Comparison of ENCODE assay signal across 20 cellular contexts in the genomic region with DNA sequence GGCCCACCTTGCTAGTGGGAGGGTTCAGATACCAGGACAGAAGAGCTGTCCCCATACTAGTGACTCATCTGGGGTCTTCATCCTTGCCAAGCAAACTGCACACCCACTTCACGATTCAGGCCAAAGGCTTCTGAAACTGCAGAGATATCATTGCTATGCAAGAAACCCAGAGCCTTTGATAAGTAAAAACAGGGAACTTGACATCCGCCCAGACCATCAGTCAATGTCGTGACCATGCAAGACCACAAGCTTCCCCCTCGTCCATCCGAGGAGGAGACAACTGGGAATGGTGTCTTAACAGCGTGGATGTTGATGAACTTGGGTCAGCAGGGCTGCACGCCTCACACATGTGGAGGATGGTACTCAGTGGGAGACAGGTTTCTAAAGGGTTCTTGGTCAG. TPM values are rescaled to one million over a fixed set of nuclear protein-coding genes. Genes with fewer than 3 reads are reported as not detected.
DNase-seq lines count a peak whose midpoint lies in the region; ATAC-seq lines count a peak whose summit lies in the region.
"Had no signal": no experiment of that assay in that cellular context is flagged by ENCODE, and none has a peak within 500 bp of the region (broad histone marks: within the 10 kb centered on the region; RNA-seq: fewer than 3 reads in every experiment).

No MANE protein-coding gene starts in this region.

- intact Hi-C loops in Right ventricle myocardium superior (cut with DNase I): no loop called here

- DNase-seq in LHCN-M2 (ENCODE audit: low read depth) (peak; percentile 52), UCSD-AML1 (lab: John Stamatoyannopoulos, UW; ENCODE audit: unreplicated experiment) (peak; percentile 68), inferior parietal cortex (ENCODE audit: extremely low spot score) (peak; percentile 45), superior temporal gyrus (ENCODE audit: extremely low spot score) (peak; percentile 25), NCI-H2171 (lab: John Stamatoyannopoulos, UW) (no peak), Right ventricle myocardium superior (no peak), A172 (ENCODE audit: low spot score) (no peak)
- DNase-seq: activated CD4-positive, alpha-beta T cell treated with anti-CD3 and anti-CD28 coated beads, Interleukin-2, amount 50 U/mL, for 4 hours; activated CD8-positive, alpha-beta memory T cell treated with anti-CD3 and anti-CD28 coated beads, Interleukin-2, amount 50 U/mL, for 48 hours; activated effector memory CD4-positive, alpha-beta T cell treated with anti-CD3 and anti-CD28 coated beads, Interleukin-2, amount 50 U/mL, for 16 hours; CD4-positive, alpha-beta memory T cell; KG1; natural killer cell; NCI-H1048; NCI-H187 treated with DMSO at 0.1 percent for 48 hours; NCI-H345; PC-9; sigmoid colon had no signal

- ATAC-seq in Right ventricle myocardium superior (ENCODE audit: poor library complexity): no peak
- ATAC-seq: left lobe of liver, natural killer cell, WTC11 had no signal

RNA-seq across cellular contexts. Expression of a gene that starts 58.0 kb away (rescaled TPM):
- total RNA-seq in LHCN-M2 (2014; rRNA removed) (23.1 and 23.9 TPM in 2 replicates), Right ventricle myocardium superior (2.5 TPM)
- 5.7 TPM for polyA plus RNA-seq in LHCN-M2 (2012)
- 45.7 and 51.6 TPM in 2 replicates for total RNA-seq in A172 (2014; rRNA removed; shearing (Covaris generic))

Comparison
In these comparisons a context has a peak if more than half of its experiments do, and no peak if none do; other contexts are left out.
1. DNase-seq: peak in LHCN-M2 (single experiment), UCSD-AML1 (single experiment), inferior parietal cortex (single experiment) and superior temporal gyrus (single experiment); none in NCI-H2171 (single experiment), Right ventricle myocardium superior (single experiment) and A172 (single experiment).